Comparison of ENCODE assay signal across 15 cellular contexts in genomic region chrX:1281511-1281910, GRCh38. TPM values are rescaled to one million over a fixed set of nuclear protein-coding genes. Genes with fewer than 3 reads are reported as not detected.
DNase-seq lines count a peak whose midpoint lies in the region; ATAC-seq lines count a peak whose summit lies in the region.
"Had no signal": no experiment of that assay in that cellular context is flagged by ENCODE, and none has a peak within 500 bp of the region (broad histone marks: within the 10 kb centered on the region; RNA-seq: fewer than 3 reads in every experiment).

No MANE protein-coding gene starts in this region.

- H3K27ac Mint-ChIP-seq in stimulated activated memory B cell treated with anti-CD40 and anti-IgM and Interleukin-4, amounts not matched to agents 10 μg/mL and 1 μg/mL and 100 μg/mL, for 72 hours = peak overlapping the region; percentile 69
- no peak overlapping the region for H3K27ac Mint-ChIP-seq in natural killer cell treated with Interleukin-12 subunit alpha and Interleukin-12 subunit beta and Interleukin-15 and Interleukin-18, amount 100 ng/mL, for 72 hours
- H3K27ac Mint-ChIP-seq: activated CD8-positive, alpha-beta T cell treated with anti-CD3 and anti-CD28 coated beads, Interleukin-2, amount 10 ng/mL, durations not matched to agents 7 days and 5 days had no signal

- peaks cover 17% of the 10 kb centered on the region for H3K36me3 Mint-ChIP-seq in stimulated activated memory B cell treated with anti-CD40 and anti-IgM and Interleukin-4, amounts not matched to agents 10 μg/mL and 1 μg/mL and 100 μg/mL, for 72 hours
- no peaks in the 10 kb centered on the region for H3K36me3 Mint-ChIP-seq in natural killer cell treated with Interleukin-12 subunit alpha and Interleukin-12 subunit beta and Interleukin-15 and Interleukin-18, amount 100 ng/mL, for 72 hours

- H3K9me3 Mint-ChIP-seq in stimulated activated memory B cell treated with anti-CD40 and anti-IgM and Interleukin-4, amounts not matched to agents 10 μg/mL and 1 μg/mL and 100 μg/mL, for 72 hours = peaks cover 14% of the 10 kb centered on the region
- H3K9me3 Mint-ChIP-seq in natural killer cell treated with Interleukin-12 subunit alpha and Interleukin-12 subunit beta and Interleukin-15 and Interleukin-18, amount 100 ng/mL, for 72 hours = no peaks in the 10 kb centered on the region

- no peak overlapping the region for H3K4me3 Mint-ChIP-seq in stimulated activated memory B cell treated with anti-CD40 and anti-IgM and Interleukin-4, amounts not matched to agents 10 μg/mL and 1 μg/mL and 100 μg/mL, for 72 hours
- H3K4me3 Mint-ChIP-seq in natural killer cell treated with Interleukin-12 subunit alpha and Interleukin-12 subunit beta and Interleukin-15 and Interleukin-18, amount 100 ng/mL, for 72 hours = no peak overlapping the region
- H3K4me3 Mint-ChIP-seq: activated CD8-positive, alpha-beta T cell treated with anti-CD3 and anti-CD28 coated beads, Interleukin-2, amount 10 ng/mL, durations not matched to agents 7 days and 5 days had no signal

- H3K27me3 Mint-ChIP-seq in stimulated activated memory B cell treated with anti-CD40 and anti-IgM and Interleukin-4, amounts not matched to agents 10 μg/mL and 1 μg/mL and 100 μg/mL, for 72 hours = peaks cover 41% of the 10 kb centered on the region
- peaks cover 19 to 20% of the 10 kb centered on the region in 2 donors for H3K27me3 Mint-ChIP-seq in natural killer cell treated with Interleukin-12 subunit alpha and Interleukin-12 subunit beta and Interleukin-15 and Interleukin-18, amount 100 ng/mL, for 72 hours

- DNase-seq in EH (ENCODE audit: low read depth) (peak; percentile 89), M059J (ENCODE audit: low read depth) (peak; percentile 71), astrocyte of the hippocampus (ENCODE audit: low read depth, low spot score) (peak; percentile 7), NCI-H2196 (lab: John Stamatoyannopoulos, UW; ENCODE audit: unreplicated experiment) (no peak), hepatic stellate cell (ENCODE audit: low spot score) (no peak)
- no peak for DNase-seq in natural killer cell treated with Interleukin-12 subunit alpha and Interleukin-12 subunit beta and Interleukin-15 and Interleukin-18, amount 100 ng/mL, for 72 hours (ENCODE audit: low spot score)
- DNase-seq: activated CD8-positive, alpha-beta T cell treated with anti-CD3 and anti-CD28 coated beads, Interleukin-2, amount 10 ng/mL, durations not matched to agents 7 days and 5 days; Caco-2; islet precursor cell; NCI-H146; NCI-H510A treated with DMSO at 0.1 percent for 48 hours; stimulated activated CD4-positive, alpha-beta T cell treated with anti-CD3 and anti-CD28 coated beads, Interleukin-2, amount 100 ng/mL, for 24 hours had no signal

- no peak for ATAC-seq in stimulated activated memory B cell treated with anti-CD40 and anti-IgM and Interleukin-4, amounts not matched to agents 10 μg/mL and 1 μg/mL and 100 μg/mL, for 72 hours
- ATAC-seq in natural killer cell treated with Interleukin-12 subunit alpha and Interleukin-12 subunit beta and Interleukin-15 and Interleukin-18, amount 100 ng/mL, for 72 hours = no peak
- ATAC-seq: activated CD8-positive, alpha-beta T cell treated with anti-CD3 and anti-CD28 coated beads, Interleukin-2, amount 10 ng/mL, durations not matched to agents 7 days and 5 days; gastroesophageal sphincter had no signal

- peaks cover 40% of the 10 kb centered on the region for H3K4me1 Mint-ChIP-seq in stimulated activated memory B cell treated with anti-CD40 and anti-IgM and Interleukin-4, amounts not matched to agents 10 μg/mL and 1 μg/mL and 100 μg/mL, for 72 hours
- no peaks in the 10 kb centered on the region for H3K4me1 Mint-ChIP-seq in natural killer cell treated with Interleukin-12 subunit alpha and Interleukin-12 subunit beta and Interleukin-15 and Interleukin-18, amount 100 ng/mL, for 72 hours (ENCODE audit: low read depth in 2 of 2)

RNA-seq across cellular contexts. Expression of gene CSF2RA, which starts 12.9 kb away (rescaled TPM):
- not detected in 2 replicates for total RNA-seq in M059J (2014; rRNA removed; shearing (Covaris generic))
- total RNA-seq in natural killer cell treated with Interleukin-12 subunit alpha and Interleukin-12 subunit beta and Interleukin-15 and Interleukin-18, amount 100 ng/mL, for 72 hours = 1 to 10 TPM in 1 of 2 donors, not detected in 1; 2.0 TPM
- total RNA-seq: activated CD8-positive, alpha-beta T cell treated with anti-CD3 and anti-CD28 coated beads, Interleukin-2, amount 10 ng/mL, durations not matched to agents 7 days and 5 days; ascending aorta had no signal

RNA-seq across cellular contexts. Expression of gene IL3RA, which starts 55.1 kb away (rescaled TPM):
- not detected in 2 replicates for total RNA-seq in M059J (2014; rRNA removed; shearing (Covaris generic))
- 10 to 100 TPM; 13.1 to 29.2 TPM for total RNA-seq in natural killer cell treated with Interleukin-12 subunit alpha and Interleukin-12 subunit beta and Interleukin-15 and Interleukin-18, amount 100 ng/mL, for 72 hours
- total RNA-seq: Caco-2 had no signal

Comparison
In these comparisons a context has a peak if more than half of its experiments do, and no peak if none do; other contexts are left out.
1. DNase-seq: peak in EH (single experiment), M059J (single experiment) and astrocyte of the hippocampus (single experiment); none in natural killer cell treated with Interleukin-12 subunit alpha and Interleukin-12 subunit beta and Interleukin-15 and Interleukin-18, amount 100 ng/mL, for 72 hours (single experiment), NCI-H2196 (single experiment) and hepatic stellate cell (single experiment).
2. RNA of gene IL3RA, which starts 55.1 kb away (total RNA-seq): 13.1 to 29.2 TPM in natural killer cell treated with Interleukin-12 subunit alpha and Interleukin-12 subunit beta and Interleukin-15 and Interleukin-18, amount 100 ng/mL, for 72 hours; not detected in M059J; every median in the first group is over 10 times any median in the second.